Comparison of ENCODE assay signal across 14 cellular contexts in the genomic region with DNA sequence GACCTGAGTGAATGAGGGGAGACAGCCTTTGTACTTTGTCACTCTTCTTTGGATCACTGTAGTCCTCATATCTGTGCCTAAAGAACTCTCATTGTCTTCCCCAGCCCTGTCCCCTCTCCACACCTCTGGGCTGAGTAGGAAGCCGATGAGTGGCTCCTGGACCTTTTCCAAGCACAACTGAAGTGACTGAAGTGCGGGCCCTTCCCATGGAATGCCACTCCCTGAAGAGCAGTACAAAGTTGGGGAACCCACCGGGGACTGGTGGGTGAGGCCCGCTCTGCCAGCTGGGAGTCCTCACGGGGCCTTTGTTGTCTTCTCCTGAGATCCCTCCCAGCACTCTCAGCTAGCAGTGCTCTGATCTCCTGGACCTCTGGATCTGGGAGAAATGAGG.
A peak's percentile ranks its signal among the peaks of the same experiment; 100 is the strongest.
DNase-seq lines count a peak whose midpoint lies in the region; ATAC-seq and TF ChIP-seq lines count a peak whose summit lies in the region.
"Had no signal": no experiment of that assay in that cellular context is flagged by ENCODE, and none has a peak within 500 bp of the region (broad histone marks: within the 10 kb centered on the region; RNA-seq: fewer than 3 reads in every experiment).

No MANE protein-coding gene starts in this region.

- no TSS peak for BruUV-seq in PC-9 (replicated peaks; lab: Mats Ljungman, UMichigan)

- H3F3A ChIP-seq in PC-9 (ENCODE audit: insufficient read depth, low read depth): peaks cover 18% of the 10 kb centered on the region; the same call in 1 of the 2 replicates
- peaks cover 8% of the 10 kb centered on the region for H3F3A ChIP-seq in neural progenitor cell (ENCODE audit: low read depth)

- H3K4me1 ChIP-seq in PC-9 (replicated peaks; ENCODE audit: insufficient read depth) (peaks cover 14% of the 10 kb centered on the region), neural progenitor cell (peaks cover 18% of the 10 kb centered on the region)

- no peaks in the 10 kb centered on the region for H3K9me2 ChIP-seq in PC-9 (ENCODE audit: insufficient read depth)

- no peaks in the 10 kb centered on the region for H3K9me3 Mint-ChIP-seq in neural progenitor cell
- H3K9me3 Mint-ChIP-seq: activated CD4-positive, alpha-beta memory T cell treated with anti-CD3 and anti-CD28 coated beads for 36 hours; CD8-positive, alpha-beta T cell; naive thymus-derived CD8-positive, alpha-beta T cell had no signal

- no peaks in the 10 kb centered on the region; the same call in none of the 2 replicates for H3K36me3 ChIP-seq in PC-9 (ENCODE audit: low read depth)
- no peaks in the 10 kb centered on the region for H3K36me3 ChIP-seq in neural progenitor cell

- no peak for TF ChIP-seq CTCF in PC-9 (conservative IDR thresholded peaks at IDR 0.05)
- no peak for TF ChIP-seq CTCF in fibroblast of the aortic adventitia (IDR thresholded peaks at IDR 0.05; ENCODE audit: insufficient read depth, low read length)
- TF ChIP-seq CTCF in neural progenitor cell (IDR thresholded peaks at IDR 0.05): no peak

- H3K4me3 Mint-ChIP-seq in neural progenitor cell (no peak overlapping the region), T-helper 17 cell (no peak overlapping the region)
- H3K4me3 Mint-ChIP-seq: activated CD4-positive, alpha-beta memory T cell treated with anti-CD3 and anti-CD28 coated beads for 36 hours; CD8-positive, alpha-beta T cell; naive thymus-derived CD8-positive, alpha-beta T cell had no signal

- peaks cover 62% of the 10 kb centered on the region for H3K79me2 ChIP-seq in PC-9 (ENCODE audit: low read depth)
- peaks cover 11% of the 10 kb centered on the region for H3K79me2 ChIP-seq in neural progenitor cell (ENCODE audit: low read depth)

- intact Hi-C loops in PC-9 (cut with micrococcal nuclease; ENCODE audit: unreplicated experiment): no loop called here

- H3K9me3 ChIP-seq in PC-9 (ENCODE audit: insufficient read depth, low read depth): no peaks in the 10 kb centered on the region
- H3K9me3 ChIP-seq in neural progenitor cell (ENCODE audit: low read depth): no peaks in the 10 kb centered on the region
- no peaks in the 10 kb centered on the region for H3K9me3 ChIP-seq in T-helper 17 cell (ENCODE audit: control insufficient read depth, low read length, poor library complexity, severe bottlenecking)

- DNase-seq in Caki2 (ENCODE audit: low read depth): peak; percentile 59
- DNase-seq in PC-9: no peak
- peak; percentile 49 for DNase-seq in fibroblast of the aortic adventitia (ENCODE audit: low read depth)
- no peak for DNase-seq in neural progenitor cell (ENCODE audit: low spot score)
- no peak for DNase-seq in NCI-H226
- DNase-seq in T-helper 17 cell: no peak
- no peak for DNase-seq in substantia nigra (lab: John Stamatoyannopoulos, UW)
- DNase-seq in stimulated activated CD8-positive, alpha-beta memory T cell treated with anti-CD3 and anti-CD28 coated beads, Interleukin-4, amount 100 ng/mL, for 48 hours: no peak
- DNase-seq: activated CD4-positive, alpha-beta memory T cell treated with anti-CD3 and anti-CD28 coated beads for 36 hours; CD8-positive, alpha-beta T cell; effector CD4-positive, alpha-beta T cell; GOT3; naive thymus-derived CD8-positive, alpha-beta T cell; NCI-H2081 had no signal

- H3K36me3 Mint-ChIP-seq in neural progenitor cell: peaks cover 24% of the 10 kb centered on the region
- H3K36me3 Mint-ChIP-seq in T-helper 17 cell (ENCODE audit: low read depth): peaks cover 7% of the 10 kb centered on the region

- no peak overlapping the region for H3K9ac ChIP-seq in neural progenitor cell

- 0 out of 2 replicates have a peak overlapping the region, but pooled peaks have one; percentile 19 for H3K27ac ChIP-seq in PC-9
- H3K27ac ChIP-seq in neural progenitor cell: no peak overlapping the region
- no peak overlapping the region for H3K27ac ChIP-seq in substantia nigra (ENCODE audit: low read depth, low read length, poor library complexity, severe bottlenecking)

- POLR2A ChIA-PET in PC-9 (lab: Charles Lee; ENCODE audit: unreplicated experiment): interaction anchor here (0.6 kb wide), 1 partner anchor 59 kb away, joined by 3 read pairs; no protein-coding TSS in a partner anchor

- H2AFZ ChIP-seq in PC-9 (no peak overlapping the region), neural progenitor cell (replicated peaks) (no peak overlapping the region)

- H3K27me3 Mint-ChIP-seq in neural progenitor cell (ENCODE audit: insufficient read depth, low read depth) (peaks cover 7% of the 10 kb centered on the region), T-helper 17 cell (no peaks in the 10 kb centered on the region)
- H3K27me3 Mint-ChIP-seq: activated CD4-positive, alpha-beta memory T cell treated with anti-CD3 and anti-CD28 coated beads for 36 hours; naive thymus-derived CD8-positive, alpha-beta T cell had no signal

- H3K27ac Mint-ChIP-seq in neural progenitor cell (peak overlapping the region; percentile 66), T-helper 17 cell (no peak overlapping the region)
- H3K27ac Mint-ChIP-seq: activated CD4-positive, alpha-beta memory T cell treated with anti-CD3 and anti-CD28 coated beads for 36 hours; CD8-positive, alpha-beta T cell had no signal

- in situ Hi-C loops in Caki2 (cut with HindIII; ENCODE audit: low pct_unique_long_range_greater_than_20kb, low sequenced_read_pairs): no loop called here

- CTCF ChIA-PET in PC-9 (lab: Charles Lee): interaction anchor here (0.7 kb wide), 1 partner anchor 39 kb away, joined by 4 read pairs; no protein-coding TSS in a partner anchor

- no peak overlapping the region for H3K4me3 ChIP-seq in PC-9
- no peak overlapping the region for H3K4me3 ChIP-seq in fibroblast of the aortic adventitia (ENCODE audit: low read depth, low read length)
- H3K4me3 ChIP-seq in neural progenitor cell: no peak overlapping the region

- H4K20me1 ChIP-seq in PC-9 (ENCODE audit: insufficient read depth) (peaks cover 6% of the 10 kb centered on the region; the same call in 1 of the 2 replicates), neural progenitor cell (ENCODE audit: low read depth) (peaks cover 26% of the 10 kb centered on the region)

- no peak for ATAC-seq in T-helper 17 cell
- ATAC-seq: CD8-positive, alpha-beta T cell; naive thymus-derived CD8-positive, alpha-beta T cell had no signal

- no peaks in the 10 kb centered on the region for H3K27me3 ChIP-seq in PC-9 (ENCODE audit: insufficient read depth, low read depth)
- H3K27me3 ChIP-seq in neural progenitor cell: no peaks in the 10 kb centered on the region

- H3K4me2 ChIP-seq in PC-9 (no peak overlapping the region), neural progenitor cell (no peak overlapping the region)

- H3K4me1 Mint-ChIP-seq in neural progenitor cell (peaks cover 51% of the 10 kb centered on the region), T-helper 17 cell (peaks cover 30% of the 10 kb centered on the region)

Comparison
In these comparisons a context has a peak if more than half of its experiments do, and no peak if none do; other contexts are left out.
1. DNase-seq: peak in Caki2 (single experiment) and fibroblast of the aortic adventitia (single experiment); none in PC-9 (0 of 2), neural progenitor cell (single experiment), NCI-H226 (single experiment), T-helper 17 cell (0 of 3), substantia nigra (0 of 49) and stimulated activated CD8-positive, alpha-beta memory T cell treated with anti-CD3 and anti-CD28 coated beads, Interleukin-4, amount 100 ng/mL, for 48 hours (single experiment).